ENCODE assay signal across 8 cellular contexts in genomic region chr10:5665380-5666323, GRCh38. TPM values are rescaled to one million over a fixed set of nuclear protein-coding genes. Genes with fewer than 3 reads are reported as not detected.
A peak's percentile ranks its signal among the peaks of the same experiment; 100 is the strongest.
DNase-seq lines count a peak whose midpoint lies in the region; ATAC-seq and TF ChIP-seq lines count a peak whose summit lies in the region.

No MANE protein-coding gene starts in this region.

- TF ChIP-seq CTCF in foreskin keratinocyte (conservative IDR thresholded peaks at IDR 0.05) (no peak), osteocyte (IDR thresholded peaks at IDR 0.05) (no peak)

- peak overlapping the region; percentile 50 for H3K27ac Mint-ChIP-seq in activated CD4-positive, alpha-beta T cell treated with anti-CD3 and anti-CD28 coated beads, Interleukin-2, amount 10 ng/mL, durations not matched to agents 7 days and 5 days
- H3K27ac Mint-ChIP-seq in activated CD4-positive, alpha-beta memory T cell treated with anti-CD3 and anti-CD28 coated beads for 36 hours: no peak overlapping the region
- peak overlapping the region; percentile 52 for H3K27ac Mint-ChIP-seq in osteocyte (ENCODE audit: unreplicated experiment)

- H3K27me3 Mint-ChIP-seq in activated CD4-positive, alpha-beta T cell treated with anti-CD3 and anti-CD28 coated beads, Interleukin-2, amount 10 ng/mL, durations not matched to agents 7 days and 5 days: peaks cover 13% of the 10 kb centered on the region
- H3K27me3 Mint-ChIP-seq in activated CD4-positive, alpha-beta memory T cell treated with anti-CD3 and anti-CD28 coated beads for 36 hours: no peaks in the 10 kb centered on the region
- H3K27me3 Mint-ChIP-seq in osteocyte (ENCODE audit: unreplicated experiment): peaks cover 10% of the 10 kb centered on the region

- H3K27ac ChIP-seq in HUES48 (ENCODE audit: low read depth, low read length) (no peak overlapping the region), foreskin keratinocyte (no peak overlapping the region)

- H3K4me3 Mint-ChIP-seq in activated CD4-positive, alpha-beta T cell treated with anti-CD3 and anti-CD28 coated beads, Interleukin-2, amount 10 ng/mL, durations not matched to agents 7 days and 5 days: peak overlapping the region; percentile 74
- peak overlapping the region; percentile 77 for H3K4me3 Mint-ChIP-seq in activated CD4-positive, alpha-beta memory T cell treated with anti-CD3 and anti-CD28 coated beads for 36 hours
- peak overlapping the region; percentile 82 for H3K4me3 Mint-ChIP-seq in osteocyte (ENCODE audit: unreplicated experiment)

- CTCF ChIA-PET in activated CD4-positive, alpha-beta T cell treated with anti-CD3 and anti-CD28 coated beads, Interleukin-2, amount 10 ng/mL, durations not matched to agents 7 days and 5 days (lab: Charles Lee): interaction anchor here (0.9 to 2.0 kb wide), 4 partner anchors 11 to 18 kb away, joined by 3 to 7 read pairs (median 4); no protein-coding TSS in a partner anchor
- CTCF ChIA-PET in activated CD4-positive, alpha-beta memory T cell treated with anti-CD3 and anti-CD28 coated beads for 36 hours (lab: Charles Lee): interaction anchor here (1.7 kb wide), 1 partner anchor 36 kb away, joined by 7 read pairs; no protein-coding TSS in a partner anchor

- intact Hi-C loops in activated CD4-positive, alpha-beta memory T cell treated with anti-CD3 and anti-CD28 coated beads for 36 hours (cut with micrococcal nuclease): loop anchor here (2.0 kb wide), 2 partner anchors 19 to 37 kb away; partner anchors contain the start of gene TASOR2

- no peaks in the 10 kb centered on the region for H3K36me3 ChIP-seq in HUES48 (ENCODE audit: control insufficient read depth, insufficient read depth, low read length)

- peak overlapping the region; percentile 73 for H3K4me3 ChIP-seq in HUES48 (ENCODE audit: low read depth, low read length)

- H3K36me3 Mint-ChIP-seq in activated CD4-positive, alpha-beta T cell treated with anti-CD3 and anti-CD28 coated beads, Interleukin-2, amount 10 ng/mL, durations not matched to agents 7 days and 5 days (ENCODE audit: low read depth): no peaks in the 10 kb centered on the region
- no peaks in the 10 kb centered on the region for H3K36me3 Mint-ChIP-seq in activated CD4-positive, alpha-beta memory T cell treated with anti-CD3 and anti-CD28 coated beads for 36 hours
- peaks cover 2% of the 10 kb centered on the region for H3K36me3 Mint-ChIP-seq in osteocyte (ENCODE audit: unreplicated experiment)

- peak; percentile 17 for ATAC-seq in foreskin keratinocyte

- peak overlapping the region; percentile 79 for H3K9ac ChIP-seq in HUES48 (ENCODE audit: low read depth, low read length)

- H3K9me3 Mint-ChIP-seq in activated CD4-positive, alpha-beta T cell treated with anti-CD3 and anti-CD28 coated beads, Interleukin-2, amount 10 ng/mL, durations not matched to agents 7 days and 5 days: no peaks in the 10 kb centered on the region
- no peaks in the 10 kb centered on the region for H3K9me3 Mint-ChIP-seq in activated CD4-positive, alpha-beta memory T cell treated with anti-CD3 and anti-CD28 coated beads for 36 hours
- no peaks in the 10 kb centered on the region for H3K9me3 Mint-ChIP-seq in osteocyte (ENCODE audit: unreplicated experiment)

- H3K27me3 ChIP-seq in HUES48 (ENCODE audit: control insufficient read depth, insufficient read depth, low read length) (peaks cover 7% of the 10 kb centered on the region), foreskin keratinocyte (no peaks in the 10 kb centered on the region)

- H3K4me1 Mint-ChIP-seq in activated CD4-positive, alpha-beta T cell treated with anti-CD3 and anti-CD28 coated beads, Interleukin-2, amount 10 ng/mL, durations not matched to agents 7 days and 5 days: peaks cover 16% of the 10 kb centered on the region
- peaks cover 18% of the 10 kb centered on the region for H3K4me1 Mint-ChIP-seq in activated CD4-positive, alpha-beta memory T cell treated with anti-CD3 and anti-CD28 coated beads for 36 hours (ENCODE audit: low read depth)
- H3K4me1 Mint-ChIP-seq in osteocyte (ENCODE audit: unreplicated experiment): peaks cover 17% of the 10 kb centered on the region

- POLR2A ChIA-PET in activated CD4-positive, alpha-beta T cell treated with anti-CD3 and anti-CD28 coated beads, Interleukin-2, amount 10 ng/mL, durations not matched to agents 7 days and 5 days (lab: Charles Lee): interaction anchor here (1.0 kb wide), 1 partner anchor 97 kb away, joined by 3 read pairs; no protein-coding TSS in a partner anchor
- POLR2A ChIA-PET in activated CD4-positive, alpha-beta memory T cell treated with anti-CD3 and anti-CD28 coated beads for 36 hours (lab: Charles Lee): interaction anchor here (1.2 kb wide), 1 partner anchor 20 kb away, joined by 8 read pairs; no protein-coding TSS in a partner anchor

- H3K9me3 ChIP-seq in HUES48 (ENCODE audit: control insufficient read depth, insufficient read depth, low read length): no peaks in the 10 kb centered on the region

- no peak for DNase-seq in activated CD4-positive, alpha-beta T cell treated with anti-CD3 and anti-CD28 coated beads, Interleukin-2, amount 10 ng/mL, durations not matched to agents 7 days and 5 days
- DNase-seq in activated CD4-positive, alpha-beta T cell treated with anti-CD3 and anti-CD28 coated beads, Interleukin-2, amount 50 U/mL, for 4 hours: no peak
- no peak for DNase-seq in activated CD4-positive, alpha-beta memory T cell treated with anti-CD3 and anti-CD28 coated beads for 36 hours
- peak in 1 of 2 donors; percentile 9 for DNase-seq in foreskin keratinocyte
- DNase-seq in osteocyte (ENCODE audit: extremely low spot score, unreplicated experiment): no peak
- DNase-seq in NCI-H187 (lab: John Stamatoyannopoulos, UW): no peak
- no peak for DNase-seq in NCI-H446 treated with DMSO at 0.1 percent for 48 hours (lab: John Stamatoyannopoulos, UW)

- peaks cover 23% of the 10 kb centered on the region for H3K4me1 ChIP-seq in HUES48 (ENCODE audit: control insufficient read depth, insufficient read depth, low read length)
- peaks cover 4% of the 10 kb centered on the region for H3K4me1 ChIP-seq in foreskin keratinocyte

RNA-seq across cellular contexts. Expression of gene ASB13, which starts 0.7 kb away (rescaled TPM):
- 1 to 10 TPM; 4.5 to 6.0 TPM for total RNA-seq in activated CD4-positive, alpha-beta T cell treated with anti-CD3 and anti-CD28 coated beads, Interleukin-2, amount 10 ng/mL, durations not matched to agents 7 days and 5 days
- 10 to 100 TPM; 12.1 to 12.5 TPM for total RNA-seq in activated CD4-positive, alpha-beta memory T cell treated with anti-CD3 and anti-CD28 coated beads for 36 hours
- total RNA-seq in foreskin keratinocyte: 15.6 and 16.6 TPM in 2 replicates
- polyA plus RNA-seq in foreskin keratinocyte: 14.3 and 16.6 TPM in 2 replicates
- total RNA-seq in osteocyte: 16.0 and 18.4 TPM in 2 replicates

RNA-seq across cellular contexts. Expression of gene TASOR2, which starts 19.0 kb away (rescaled TPM):
- total RNA-seq in activated CD4-positive, alpha-beta T cell treated with anti-CD3 and anti-CD28 coated beads, Interleukin-2, amount 10 ng/mL, durations not matched to agents 7 days and 5 days: 10 to 100 TPM; 45.7 to 49.4 TPM
- 10 to 100 TPM; 41.8 to 43.8 TPM for total RNA-seq in activated CD4-positive, alpha-beta memory T cell treated with anti-CD3 and anti-CD28 coated beads for 36 hours
- total RNA-seq in foreskin keratinocyte: 52.7 and 58.4 TPM in 2 replicates
- polyA plus RNA-seq in foreskin keratinocyte: 9.7 and 10.5 TPM in 2 replicates
- 59.6 and 67.0 TPM in 2 replicates for total RNA-seq in osteocyte
